ENCODE assay signal across 1 cellular context in genomic region chr2:191013876-191014652, GRCh38.
TF ChIP-seq lines count a peak whose summit lies in the region.

Gene STAT1, minus strand, starts transcription at chr2:191014171. Its CDS starts 4,168 bp downstream, at chr2:191010003.

TF ChIP-seq in GM12878, 131 proteins besides CTCF, POLR2A, EP300 and RAD21 (continued from another document):
- TF ChIP-seq CUX1 (IDR thresholded peaks at IDR 0.05; ENCODE audit: insufficient replicate concordance, low read depth, low read length) (no peak), SMAD1 (IDR thresholded peaks at IDR 0.05; ENCODE audit: low read depth, partially characterized antibody) (peak; percentile 27), STAT1 (conservative IDR thresholded peaks at IDR 0.05) (peak; percentile 100), SREBF2 (IDR thresholded peaks at IDR 0.05; ENCODE audit: low read length) (0 out of 2 replicates have a peak, but pooled peaks have one; percentile 11), RFX5 (IDR thresholded peaks at IDR 0.05; ENCODE audit: low read depth, low read length) (0 out of 2 replicates have a peak, but pooled peaks have one; percentile 23), REST (IDR thresholded peaks at IDR 0.05; ENCODE audit: low read depth, low read length) (peak; percentile 53; the same call in 1 of the 2 replicates), RCOR1 (conservative IDR thresholded peaks at IDR 0.05; ENCODE audit: low read depth, low read length) (peak; percentile 88; the same call in 1 of the 2 replicates), ETV6 (conservative IDR thresholded peaks at IDR 0.05 in 1 of 2, IDR thresholded peaks at IDR 0.05 in 1 of 2; ENCODE audit: borderline replicate concordance in 1 of 2, low read depth in 1 of 2) (peak in 1 of 2 experiments; percentile 86; a peak in 2 of 4 replicates), NR2C1 (IDR thresholded peaks at IDR 0.05) (0 out of 2 replicates have a peak, but pooled peaks have one; percentile 37), JUNB (IDR thresholded peaks at IDR 0.05) (no peak), SMC3 (IDR thresholded peaks at IDR 0.05; ENCODE audit: borderline replicate concordance, low read length) (peak; percentile 24; the same call in 1 of the 2 replicates), ZNF24 (IDR thresholded peaks at IDR 0.05) (no peak), USF1 (IDR thresholded peaks at IDR 0.05; ENCODE audit: borderline replicate concordance, extremely low read length, insufficient read depth, low read depth, low read length) (peak; percentile 65), ATF7 (IDR thresholded peaks at IDR 0.05; ENCODE audit: low read depth) (peak; percentile 51), IRF4 (IDR thresholded peaks at IDR 0.05; ENCODE audit: low read depth, low read length) (peak; percentile 36; the same call in 1 of the 2 replicates), HSF1 (IDR thresholded peaks at IDR 0.05; ENCODE audit: low read depth, low read length) (peak; percentile 49; the same call in 1 of the 2 replicates), ZNF274 (IDR thresholded peaks at IDR 0.05; ENCODE audit: insufficient read depth, insufficient read length) (no peak), SIX5 (IDR thresholded peaks at IDR 0.05; ENCODE audit: low read depth, low read length, severe bottlenecking) (peak; percentile 12), POLR2AphosphoS5 (IDR thresholded peaks at IDR 0.05; ENCODE audit: low read length) (peak; percentile 99)
- TF ChIP-seq, protein P1, sequence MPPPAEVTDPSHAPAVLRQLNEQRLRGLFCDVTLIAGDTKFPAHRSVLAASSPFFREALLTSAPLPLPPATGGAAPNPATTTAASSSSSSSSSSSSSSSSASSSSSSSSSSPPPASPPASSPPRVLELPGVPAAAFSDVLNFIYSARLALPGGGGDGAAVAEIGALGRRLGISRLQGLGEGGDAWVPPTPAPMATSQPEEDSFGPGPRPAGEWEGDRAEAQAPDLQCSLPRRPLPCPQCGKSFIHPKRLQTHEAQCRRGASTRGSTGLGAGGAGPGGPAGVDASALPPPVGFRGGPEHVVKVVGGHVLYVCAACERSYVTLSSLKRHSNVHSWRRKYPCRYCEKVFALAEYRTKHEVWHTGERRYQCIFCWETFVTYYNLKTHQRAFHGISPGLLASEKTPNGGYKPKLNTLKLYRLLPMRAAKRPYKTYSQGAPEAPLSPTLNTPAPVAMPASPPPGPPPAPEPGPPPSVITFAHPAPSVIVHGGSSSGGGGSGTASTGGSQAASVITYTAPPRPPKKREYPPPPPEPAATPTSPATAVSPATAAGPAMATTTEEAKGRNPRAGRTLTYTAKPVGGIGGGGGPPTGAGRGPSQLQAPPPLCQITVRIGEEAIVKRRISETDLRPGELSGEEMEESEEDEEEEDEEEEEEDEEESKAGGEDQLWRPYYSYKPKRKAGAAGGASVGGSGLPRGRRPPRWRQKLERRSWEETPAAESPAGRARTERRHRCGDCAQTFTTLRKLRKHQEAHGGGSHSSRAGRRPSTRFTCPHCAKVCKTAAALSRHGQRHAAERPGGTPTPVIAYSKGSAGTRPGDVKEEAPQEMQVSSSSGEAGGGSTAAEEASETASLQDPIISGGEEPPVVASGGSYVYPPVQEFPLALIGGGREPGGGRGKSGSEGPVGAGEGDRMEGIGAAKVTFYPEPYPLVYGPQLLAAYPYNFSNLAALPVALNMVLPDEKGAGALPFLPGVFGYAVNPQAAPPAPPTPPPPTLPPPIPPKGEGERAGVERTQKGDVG (CRISPR knock-in tag; IDR thresholded peaks at IDR 0.05): peak; percentile 37; the same call in 1 of the 2 replicates
